8 cellular contexts compared by ENCODE assay signal in the genomic region with DNA sequence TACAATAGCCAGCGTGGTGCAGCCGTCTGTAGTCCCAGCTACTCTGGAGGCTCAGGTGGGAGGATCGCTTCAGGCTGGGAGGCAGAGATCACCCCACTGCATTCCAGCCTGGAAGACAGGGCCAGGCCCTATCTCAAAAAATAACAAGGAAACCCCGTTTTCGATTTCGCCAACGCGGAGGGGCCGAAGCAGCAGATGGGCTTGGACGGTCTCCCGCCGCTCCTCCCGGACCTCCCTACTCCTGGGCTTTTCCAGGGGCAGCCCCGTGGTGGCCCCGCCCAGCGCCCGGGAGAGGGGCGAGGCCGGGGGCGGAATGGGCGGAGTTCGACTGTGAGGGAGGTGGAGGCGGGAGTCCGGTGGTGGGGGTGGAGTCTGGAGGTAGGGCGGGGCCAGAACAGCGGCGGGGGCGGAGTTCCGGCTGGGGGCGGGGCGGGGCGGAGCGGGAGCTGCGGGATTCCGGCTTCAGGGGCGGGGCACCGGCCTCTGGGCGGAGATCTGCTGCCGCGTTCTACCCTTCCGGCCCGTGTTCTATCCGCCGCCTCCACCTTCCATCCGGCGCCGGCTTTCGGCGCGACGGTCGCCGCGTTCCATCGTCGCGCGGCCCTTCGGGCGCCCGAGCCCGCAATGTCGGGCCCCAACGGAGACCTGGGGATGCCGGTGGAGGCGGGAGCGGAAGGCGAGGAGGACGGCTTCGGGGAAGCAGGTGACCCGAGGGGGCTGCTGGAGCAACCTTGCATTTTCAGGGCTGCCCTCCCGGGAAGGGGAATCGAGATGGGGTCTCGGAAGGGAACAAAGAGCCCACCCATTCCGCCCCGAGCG. TPM values are rescaled to one million over a fixed set of nuclear protein-coding genes. Genes with fewer than 3 reads are reported as not detected.
DNase-seq lines count a peak whose midpoint lies in the region; ATAC-seq and TF ChIP-seq lines count a peak whose summit lies in the region.

Gene BBLN (plus strand): TSS at position 482 of the 819 bp plus-strand sequence. CDS start 143 bp downstream, at position 625.

- peak within 1 kb of the TSS; percentile 85 for H3K4me3 Mint-ChIP-seq in activated T-cell treated with anti-CD3 and anti-CD28 coated beads, Interleukin-2, amount 50 U/mL, for 24 hours

- peak; percentile 79 for TF ChIP-seq POLR2A in erythroblast (IDR thresholded peaks at IDR 0.05; ENCODE audit: low read length)

- peaks cover 16% of the 10 kb centered on the region for H3K4me1 ChIP-seq in mucosa of stomach (ENCODE audit: control insufficient read depth, insufficient read depth, low read length)

- peak within 1 kb of the TSS; percentile 83 for H3K9ac ChIP-seq in mucosa of stomach (ENCODE audit: low read length)

- H3K4me1 Mint-ChIP-seq in activated T-cell treated with anti-CD3 and anti-CD28 coated beads, Interleukin-2, amount 50 U/mL, for 24 hours (ENCODE audit: low read depth) = peaks cover 24% of the 10 kb centered on the region

- H3K9me3 ChIP-seq in mucosa of stomach (ENCODE audit: control insufficient read depth, low read length) = no peaks in the 10 kb centered on the region

- H3K27me3 ChIP-seq in mucosa of stomach (ENCODE audit: control insufficient read depth, insufficient read depth, low read length) = no peaks in the 10 kb centered on the region

- H3K36me3 ChIP-seq in mucosa of stomach (ENCODE audit: control insufficient read depth, insufficient read depth, low read length) = no peaks in the 10 kb centered on the region

- peak within 1 kb of the TSS; percentile 93 for H3K4me3 ChIP-seq in mucosa of stomach (ENCODE audit: low read length)

- no peaks in the 10 kb centered on the region for H3K27me3 Mint-ChIP-seq in activated T-cell treated with anti-CD3 and anti-CD28 coated beads, Interleukin-2, amount 50 U/mL, for 24 hours

- ATAC-seq in GM21529 (IDR thresholded peaks at IDR 0.05; ENCODE audit: unreplicated experiment) = peak; percentile 73

- DNase-seq in D341Med (ENCODE audit: low spot score) (peak; percentile 99), KG1 (lab: John Stamatoyannopoulos, UW) (peak; percentile 67), erythroblast (lab: John Stamatoyannopoulos, UW) (peak; percentile 92 to 96)
- peak; percentile 96 for DNase-seq in activated T-cell treated with anti-CD3 and anti-CD28 coated beads, Interleukin-2, amount 50 U/mL, for 24 hours
- DNase-seq in stimulated activated CD8-positive, alpha-beta memory T cell treated with anti-CD3 and anti-CD28 coated beads, Interleukin-4, amount 100 ng/mL, for 48 hours = peak; percentile 97

- peak within 1 kb of the TSS; percentile 90 for H3K27ac Mint-ChIP-seq in activated T-cell treated with anti-CD3 and anti-CD28 coated beads, Interleukin-2, amount 50 U/mL, for 24 hours

- H3K9me3 Mint-ChIP-seq in activated T-cell treated with anti-CD3 and anti-CD28 coated beads, Interleukin-2, amount 50 U/mL, for 24 hours = no peaks in the 10 kb centered on the region

- H3K36me3 Mint-ChIP-seq in activated T-cell treated with anti-CD3 and anti-CD28 coated beads, Interleukin-2, amount 50 U/mL, for 24 hours (ENCODE audit: low read depth) = peaks cover 41% of the 10 kb centered on the region

TF ChIP-seq in PFSK-1, 5 proteins besides CTCF, POLR2A, EP300 and RAD21:
- TF ChIP-seq POLR2AphosphoS5 (IDR thresholded peaks at IDR 0.05; ENCODE audit: low read depth, low read length) = peak; percentile 93
- peak; percentile 59; the same call in 1 of the 2 replicates for TF ChIP-seq SIN3A (IDR thresholded peaks at IDR 0.05; ENCODE audit: borderline replicate concordance, insufficient read depth, low read length)
- TF ChIP-seq TAF1 (IDR thresholded peaks at IDR 0.05; ENCODE audit: borderline replicate concordance, insufficient read depth, low read length) = peak; percentile 70; the same call in 1 of the 2 replicates
- 0 out of 4 replicates have a peak, but pooled peaks of 1 of the 2 experiments have one; percentile 27 for TF ChIP-seq REST (IDR thresholded peaks at IDR 0.05; ENCODE audit: insufficient read depth in 1 of 2, low read depth in 2 of 2, low read length in 2 of 2)
- TF ChIP-seq FOXP2 (optimal IDR thresholded peaks at IDR 0.05; ENCODE audit: borderline replicate concordance, extremely low read depth, extremely low read length, insufficient read depth) = peak; percentile 55

RNA-seq across cellular contexts. Expression of gene BBLN, which starts in this region (rescaled TPM):
- 64.2 TPM for polyA plus RNA-seq in PFSK-1 (2012; ENCODE audit: insufficient read length, low read depth)

Comparison
In these comparisons a context has a peak if more than half of its experiments do, and no peak if none do; other contexts are left out.
1. Peak in every context shown above with its lines: DNase-seq, ATAC-seq and H3K4me3 ChIP-seq.